ENCODE assay signal across 1 cellular context in genomic region chr17:50919321-50920040, GRCh38.
TF ChIP-seq lines count a peak whose summit lies in the region.

No MANE protein-coding gene starts in this region.

TF ChIP-seq in HCT116, 20 proteins besides CTCF, POLR2A, EP300 and RAD21 (continued from another document):
- TF ChIP-seq REST (IDR thresholded peaks at IDR 0.05; ENCODE audit: low read depth): no peak
TF ChIP-seq in HCT116: peak in this region for 0.
